ENCODE assay signal across 8 cellular contexts in genomic region chr17:38824899-38825761, GRCh38. TPM values are rescaled to one million over a fixed set of nuclear protein-coding genes. Genes with fewer than 3 reads are reported as not detected.
A peak's percentile ranks its signal among the peaks of the same experiment; 100 is the strongest.
DNase-seq lines count a peak whose midpoint lies in the region; ATAC-seq and TF ChIP-seq lines count a peak whose summit lies in the region.

Gene CWC25, minus strand, starts transcription at chr17:38825321. Its CDS starts 138 bp downstream, at chr17:38825183.

- H3K9me3 ChIP-seq in DND-41 (ENCODE audit: insufficient read depth, low read length, severe bottlenecking): no peaks in the 10 kb centered on the region
- no peaks in the 10 kb centered on the region for H3K9me3 ChIP-seq in MG63

- peaks cover 14% of the 10 kb centered on the region for H3K36me3 Mint-ChIP-seq in nephron (ENCODE audit: low read depth)

- H3K27ac ChIP-seq in DND-41 (ENCODE audit: low read length): peak within 1 kb of the TSS; percentile 95

- peak within 1 kb of the TSS; percentile 96 to 100 (median 100) for H3K4me3 Mint-ChIP-seq in nephron

- H4K20me1 ChIP-seq in DND-41 (ENCODE audit: insufficient read depth, low read length): peaks cover 13% of the 10 kb centered on the region; the same call in 1 of the 2 replicates

- peaks cover 17% of the 10 kb centered on the region for H3K4me1 Mint-ChIP-seq in nephron

- H3K4me3 ChIP-seq in DND-41 (ENCODE audit: low read depth in 1 of 2, low read length in 2 of 2) (peak within 1 kb of the TSS; percentile 58 to 88; a peak in 3 of 4 replicates), MG63 (peak within 1 kb of the TSS; percentile 71), fibroblast of the aortic adventitia (ENCODE audit: low read depth, low read length) (peak within 1 kb of the TSS; percentile 73)

- H3K27me3 Mint-ChIP-seq in nephron (ENCODE audit: low read depth): peaks cover 6% of the 10 kb centered on the region

- peak within 1 kb of the TSS; percentile 74 for H2AFZ ChIP-seq in DND-41 (ENCODE audit: low read depth, low read length)

- TF ChIP-seq CTCF in DND-41 (IDR thresholded peaks at IDR 0.05; ENCODE audit: borderline replicate concordance, extremely low read depth, low read length, poor library complexity, severe bottlenecking): no peak
- TF ChIP-seq CTCF in fibroblast of the aortic adventitia (IDR thresholded peaks at IDR 0.05; ENCODE audit: insufficient read depth, low read length): no peak
- TF ChIP-seq CTCF in nephron (IDR thresholded peaks at IDR 0.05; ENCODE audit: unreplicated experiment in 3 of 3): no peak

- H3K27ac Mint-ChIP-seq in nephron: peak within 1 kb of the TSS; percentile 100

- peaks cover 52% of the 10 kb centered on the region for H3K79me2 ChIP-seq in DND-41 (ENCODE audit: insufficient read depth, low read length)

- no peaks in the 10 kb centered on the region for H3K9me3 Mint-ChIP-seq in nephron

- peaks cover 22% of the 10 kb centered on the region for H3K4me1 ChIP-seq in DND-41 (ENCODE audit: insufficient read depth, low read length)

- DNase-seq in DND-41: peak; percentile 97
- DNase-seq in H4 (ENCODE audit: low spot score): peak; percentile 92
- peak; percentile 92 for DNase-seq in MG63
- DNase-seq in SHP77 (lab: John Stamatoyannopoulos, UW): peak; percentile 81 to 83
- DNase-seq in activated effector memory CD4-positive, alpha-beta T cell treated with Interleukin-2 at 50 U/mL for 16 hours: peak; percentile 97
- peak; percentile 98 for DNase-seq in fibroblast of the aortic adventitia (ENCODE audit: low read depth)
- DNase-seq in stimulated activated naive CD8-positive, alpha-beta T cell treated with anti-CD3 and anti-CD28 coated beads, Interleukin-15, Interleukin-2, amounts not matched to agents 100 U/mL and 50 U/mL, for 24 hours: peak; percentile 94

- ATAC-seq in DND-41 (ENCODE audit: insufficient read depth, low read depth): peak; percentile 78
- peak; percentile 81 for ATAC-seq in stimulated activated naive CD8-positive, alpha-beta T cell treated with anti-CD3 and anti-CD28 coated beads, Interleukin-15, Interleukin-2, amounts not matched to agents 100 U/mL and 50 U/mL, for 24 hours

- H3K36me3 ChIP-seq in DND-41 (ENCODE audit: insufficient read depth, low read length) (peaks cover 18% of the 10 kb centered on the region), MG63 (peaks cover 25% of the 10 kb centered on the region)

- H3K27me3 ChIP-seq in DND-41 (ENCODE audit: insufficient read depth, low read length, poor library complexity) (no peaks in the 10 kb centered on the region), MG63 (no peaks in the 10 kb centered on the region)

- H3K4me2 ChIP-seq in DND-41 (ENCODE audit: insufficient read depth, low read length): peak within 1 kb of the TSS; percentile 73

- peak within 1 kb of the TSS; percentile 80 for H3K9ac ChIP-seq in DND-41 (ENCODE audit: low read depth, low read length)

RNA-seq across cellular contexts. Expression of gene CWC25, which starts in this region (rescaled TPM):
- total RNA-seq in H4 (2014; rRNA removed; shearing (Covaris generic)): 5.2 and 8.1 TPM in 2 replicates
- 19.2 and 21.3 TPM in 2 replicates for total RNA-seq in MG63 (2014; rRNA removed; shearing (Covaris generic); ENCODE audit: low replicate concordance)
- 10.4 and 27.8 TPM in 2 replicates for total RNA-seq in fibroblast of the aortic adventitia (ENCODE audit: low replicate concordance)

Comparison
In these comparisons a context has a peak if more than half of its experiments do, and no peak if none do; other contexts are left out.
1. Peak in every context shown above with its lines: DNase-seq, ATAC-seq, H3K4me3 ChIP-seq and H3K27ac ChIP-seq.